ENCODE assay signal across 9 cellular contexts in the genomic region with DNA sequence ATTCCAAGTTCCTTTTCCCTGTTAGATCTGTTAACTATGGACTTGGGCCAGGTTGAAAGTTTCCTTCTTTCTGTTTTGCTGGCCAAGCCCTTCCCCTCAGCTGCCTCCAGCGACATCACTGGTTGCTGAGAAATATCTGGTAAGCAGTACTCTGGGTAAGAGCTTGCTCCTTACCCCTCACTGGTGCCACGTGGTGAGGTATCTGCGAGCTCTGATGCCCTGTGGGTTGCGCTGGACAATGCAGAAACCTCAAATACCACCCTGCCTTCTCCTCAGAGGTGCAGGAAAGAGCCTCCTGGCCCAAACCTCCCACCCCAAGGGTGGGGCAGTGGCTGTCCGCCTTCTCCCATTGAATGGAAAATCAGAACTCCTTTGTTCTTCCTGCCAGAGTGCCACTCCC. TPM values are rescaled to one million over a fixed set of nuclear protein-coding genes. Genes with fewer than 3 reads are reported as not detected.
DNase-seq lines count a peak whose midpoint lies in the region; ATAC-seq lines count a peak whose summit lies in the region.
"Had no signal": no experiment of that assay in that cellular context is flagged by ENCODE, and none has a peak within 500 bp of the region (broad histone marks: within the 10 kb centered on the region; RNA-seq: fewer than 3 reads in every experiment).

No MANE protein-coding gene starts in this region.

- no peaks in the 10 kb centered on the region for H3K9me3 Mint-ChIP-seq in central memory CD8-positive, alpha-beta T cell
- no peaks in the 10 kb centered on the region for H3K9me3 Mint-ChIP-seq in memory B cell

- peak overlapping the region; percentile 52 for H3K27ac ChIP-seq in thymus (ENCODE audit: low read depth)

- H3K4me3 ChIP-seq in MG63 = no peak overlapping the region
- no peak overlapping the region for H3K4me3 ChIP-seq in thymus (ENCODE audit: low read length)

- H3K27me3 ChIP-seq in MG63 (no peaks in the 10 kb centered on the region), thymus (ENCODE audit: control insufficient read depth, insufficient read depth) (no peaks in the 10 kb centered on the region)

- in situ Hi-C loops in KBM-7 (cut with MboI; ENCODE audit: low pct_unique_long_range_greater_than_20kb, low sequenced_read_pairs) = no loop called here

- WGBS in thymus = 64% methylated on average over 5 of the region's 5 CpGs

- H3K9me3 ChIP-seq in MG63 = no peaks in the 10 kb centered on the region; the same call in 1 of the 2 replicates
- no peaks in the 10 kb centered on the region for H3K9me3 ChIP-seq in thymus (ENCODE audit: control insufficient read depth)

- peak overlapping the region; percentile 82 for H3K27ac Mint-ChIP-seq in central memory CD8-positive, alpha-beta T cell (ENCODE audit: low read depth)
- H3K27ac Mint-ChIP-seq in memory B cell = peak overlapping the region; percentile 76

- peaks cover 49% of the 10 kb centered on the region for H3K4me1 Mint-ChIP-seq in central memory CD8-positive, alpha-beta T cell
- peaks cover 38% of the 10 kb centered on the region for H3K4me1 Mint-ChIP-seq in memory B cell

- ATAC-seq in central memory CD8-positive, alpha-beta T cell (replicated peaks; ENCODE audit: extremely low read depth, poor library complexity, severe bottlenecking) = no peak
- ATAC-seq in memory B cell (ENCODE audit: low read depth) (peak; percentile 41), GM18907 (IDR thresholded peaks at IDR 0.05; ENCODE audit: unreplicated experiment) (no peak)

- H3K36me3 Mint-ChIP-seq in central memory CD8-positive, alpha-beta T cell (ENCODE audit: insufficient read depth) = peaks cover 13% of the 10 kb centered on the region
- peaks cover 9% of the 10 kb centered on the region for H3K36me3 Mint-ChIP-seq in memory B cell

- H3K36me3 ChIP-seq in MG63 (no peaks in the 10 kb centered on the region), thymus (ENCODE audit: control insufficient read depth, insufficient read depth) (no peaks in the 10 kb centered on the region)

- H3K4me3 Mint-ChIP-seq in central memory CD8-positive, alpha-beta T cell = peak overlapping the region; percentile 39
- H3K4me3 Mint-ChIP-seq in memory B cell = no peak overlapping the region

- DNase-seq in MG63 (peak; percentile 65), memory B cell (ENCODE audit: low spot score in 2 of 2) (no peak), KBM-7 (no peak)
- DNase-seq in central memory CD8-positive, alpha-beta T cell (ENCODE audit: low spot score in 2 of 2) = no peak
- no peak for DNase-seq in stimulated activated CD4-positive, alpha-beta T cell treated with anti-CD3 and anti-CD28 coated beads, Interleukin-2, amount 100 ng/mL, for 48 hours
- DNase-seq: activated T-cell treated with anti-CD3 and anti-CD28 coated beads for 4 hours, NCI-H1694 had no signal

- H3K27me3 Mint-ChIP-seq in central memory CD8-positive, alpha-beta T cell = no peaks in the 10 kb centered on the region
- H3K27me3 Mint-ChIP-seq in memory B cell = no peaks in the 10 kb centered on the region

- H3K4me1 ChIP-seq in thymus (ENCODE audit: control insufficient read depth, insufficient read depth, low read length) = peaks cover 10% of the 10 kb centered on the region

RNA-seq across cellular contexts. Expression of a gene that starts 42.9 kb away (rescaled TPM):
- 0.84 and 5.2 TPM in 2 replicates for total RNA-seq in MG63 (2014; rRNA removed; shearing (Covaris generic); ENCODE audit: low replicate concordance)
- polyA plus RNA-seq in thymus = 9.5 TPM

RNA-seq across cellular contexts. Expression of a gene that starts 45.1 kb away (rescaled TPM):
- total RNA-seq in MG63 (2014; rRNA removed; shearing (Covaris generic); ENCODE audit: low replicate concordance) = 14.4 and 16.0 TPM in 2 replicates
- 28.5 TPM for polyA plus RNA-seq in thymus
